Comparison of ENCODE assay signal across 16 cellular contexts in the genomic region with DNA sequence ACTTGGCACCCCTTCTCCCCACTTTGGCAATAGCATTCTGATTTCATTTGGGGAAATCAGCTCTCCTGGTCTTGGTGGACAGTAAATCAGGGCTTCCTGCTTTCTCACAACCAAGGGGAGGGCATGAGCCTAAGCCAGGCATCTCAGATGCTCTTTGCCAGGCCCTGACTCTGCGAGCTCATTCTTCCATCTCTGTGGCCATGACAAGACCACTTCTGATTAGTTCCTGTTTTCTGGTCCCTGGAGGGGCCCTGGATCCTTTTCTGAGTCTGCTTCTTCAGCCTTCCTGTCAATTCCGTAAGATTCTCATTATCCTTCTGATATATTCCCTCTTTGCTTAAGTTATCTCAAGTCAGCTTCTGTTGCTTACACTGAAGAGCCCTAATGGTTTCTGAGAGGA.
DNase-seq lines count a peak whose midpoint lies in the region; ATAC-seq and TF ChIP-seq lines count a peak whose summit lies in the region.
"Had no signal": no experiment of that assay in that cellular context is flagged by ENCODE, and none has a peak within 500 bp of the region (broad histone marks: within the 10 kb centered on the region; RNA-seq: fewer than 3 reads in every experiment).

No MANE protein-coding gene starts in this region.

- peak overlapping the region; percentile 3 for H4K91ac ChIP-seq in mesenchymal stem cell (ENCODE audit: low read length)

- no peak overlapping the region for H2BK120ac ChIP-seq in mesenchymal stem cell (ENCODE audit: low read depth, low read length)

- no peaks in the 10 kb centered on the region for H3K9me3 ChIP-seq in mesenchymal stem cell (ENCODE audit: control insufficient read depth, low read length)
- no peaks in the 10 kb centered on the region for H3K9me3 ChIP-seq in hepatocyte (ENCODE audit: low read depth)
- H3K9me3 ChIP-seq: A549 had no signal

- H3K9ac ChIP-seq in mesenchymal stem cell (ENCODE audit: low read length), result no peak overlapping the region

- H3K9me3 Mint-ChIP-seq in activated T-helper 17 cell treated with anti-CD3 and anti-CD28 coated beads, Interleukin-2, amount 50 U/mL, for 72 hours, result no peaks in the 10 kb centered on the region

- no peak for TF ChIP-seq POLR2A in NB4 (IDR thresholded peaks at IDR 0.05; ENCODE audit: extremely low read depth, insufficient read length)

- H3K4me2 ChIP-seq in mesenchymal stem cell (ENCODE audit: low read length, poor library complexity, severe bottlenecking) (no peak overlapping the region), hepatocyte (no peak overlapping the region)
- H3K4me2 ChIP-seq: A549 had no signal

- no peaks in the 10 kb centered on the region for H3K27me3 Mint-ChIP-seq in activated T-helper 17 cell treated with anti-CD3 and anti-CD28 coated beads, Interleukin-2, amount 50 U/mL, for 72 hours

- no peak overlapping the region for H2AK5ac ChIP-seq in mesenchymal stem cell (ENCODE audit: low read length, severe bottlenecking)

- H3K23ac ChIP-seq in mesenchymal stem cell (ENCODE audit: low read length in 2 of 2), result no peak overlapping the region

- H3K36me3 Mint-ChIP-seq in activated T-helper 17 cell treated with anti-CD3 and anti-CD28 coated beads, Interleukin-2, amount 50 U/mL, for 72 hours (ENCODE audit: low read depth), result no peaks in the 10 kb centered on the region

- H3K27ac ChIP-seq in mesenchymal stem cell (ENCODE audit: low read length, poor library complexity, severe bottlenecking) (no peak overlapping the region), hepatocyte (no peak overlapping the region)
- H3K27ac ChIP-seq: A549, SK-N-MC had no signal

- H3K27me3 ChIP-seq in mesenchymal stem cell (ENCODE audit: control insufficient read depth in 1 of 2, insufficient read depth in 1 of 2, low read length in 2 of 2), result peaks cover 0 to 35% of the 10 kb centered on the region in 2 experiments
- no peaks in the 10 kb centered on the region for H3K27me3 ChIP-seq in hepatocyte

- no peak overlapping the region for H2BK15ac ChIP-seq in mesenchymal stem cell (ENCODE audit: low read depth, poor library complexity, severe bottlenecking)

- ATAC-seq in activated T-helper 17 cell treated with anti-CD3 and anti-CD28 coated beads, Interleukin-2, amount 50 U/mL, for 72 hours (replicated peaks), result no peak
- ATAC-seq: A549 had no signal

- no peaks in the 10 kb centered on the region for H3K79me2 ChIP-seq in hepatocyte

- H3K4me1 Mint-ChIP-seq in activated T-helper 17 cell treated with anti-CD3 and anti-CD28 coated beads, Interleukin-2, amount 50 U/mL, for 72 hours, result peaks cover 3% of the 10 kb centered on the region

- H4K20me1 ChIP-seq in hepatocyte (ENCODE audit: insufficient read depth, poor library complexity, severe bottlenecking), result no peaks in the 10 kb centered on the region

- H3K79me1 ChIP-seq in mesenchymal stem cell (replicated peaks; ENCODE audit: low read length, poor library complexity, severe bottlenecking), result peaks cover 14% of the 10 kb centered on the region

- peak; percentile 6 for DNase-seq in activated effector memory CD4-positive, alpha-beta T cell treated with anti-CD3 and anti-CD28 coated beads, Interleukin-2, amount 50 U/mL, for 16 hours
- DNase-seq in activated effector memory CD4-positive, alpha-beta T cell treated with Interleukin-2 at 50 U/mL for 16 hours, result no peak
- DNase-seq in NB4 (ENCODE audit: low read depth), result peak; percentile 56
- no peak for DNase-seq in mesenchymal stem cell
- DNase-seq in hepatocyte (ENCODE audit: low spot score), result no peak
- no peak for DNase-seq in activated CD8-positive, alpha-beta memory T cell treated with anti-CD3 and anti-CD28 coated beads, Interleukin-2, amount 50 U/mL, for 48 hours
- DNase-seq: DMS79, NCI-H1048, NCI-H1436, NCI-H1930, NCI-H345, NCI-H524 treated with DMSO at 0.1 percent for 48 hours, SHP77 had no signal

- no peak overlapping the region for H3K4me3 Mint-ChIP-seq in activated T-helper 17 cell treated with anti-CD3 and anti-CD28 coated beads, Interleukin-2, amount 50 U/mL, for 72 hours

- no peak overlapping the region for H4K8ac ChIP-seq in mesenchymal stem cell (ENCODE audit: low read length)

- no peak overlapping the region for H3K14ac ChIP-seq in mesenchymal stem cell (ENCODE audit: low read length in 2 of 2)

- H2BK12ac ChIP-seq in mesenchymal stem cell (ENCODE audit: low read length in 2 of 2), result no peak overlapping the region

- H3K36me3 ChIP-seq in mesenchymal stem cell (ENCODE audit: control insufficient read depth in 1 of 2, insufficient read depth in 2 of 2, low read depth in 1 of 2, low read length in 2 of 2) (no peaks in the 10 kb centered on the region), hepatocyte (replicated peaks; ENCODE audit: insufficient read depth, low read depth) (no peaks in the 10 kb centered on the region)

- no peak overlapping the region for H2BK5ac ChIP-seq in mesenchymal stem cell (ENCODE audit: low read depth, low read length, poor library complexity, severe bottlenecking)

- H2AFZ ChIP-seq in mesenchymal stem cell (ENCODE audit: low read depth, low read length), result no peak overlapping the region
- H2AFZ ChIP-seq in hepatocyte, result no peak overlapping the region

- 81% methylated on average over 2 of the region's 2 CpGs for WGBS in mesenchymal stem cell
- 87% methylated on average over 2 of the region's 2 CpGs for WGBS in hepatocyte (ENCODE audit: low lambda C conversion rate, missing lambda C conversion rate)

- H3K18ac ChIP-seq in mesenchymal stem cell (ENCODE audit: low read depth in 1 of 2, low read length in 2 of 2), result no peak overlapping the region

- no peak overlapping the region for H3K4me3 ChIP-seq in NB4 (ENCODE audit: low read depth, low read length)
- H3K4me3 ChIP-seq in mesenchymal stem cell (ENCODE audit: insufficient read depth in 1 of 2, low read depth in 1 of 2, low read length in 2 of 2), result no peak overlapping the region
- no peak overlapping the region for H3K4me3 ChIP-seq in hepatocyte
- H3K4me3 ChIP-seq: A549, SK-N-MC had no signal

- TF ChIP-seq CTCF in NB4 (IDR thresholded peaks at IDR 0.05; ENCODE audit: low read depth, low read length) (no peak), hepatocyte (IDR thresholded peaks at IDR 0.05; ENCODE audit: poor library complexity) (no peak)

- H3K4me1 ChIP-seq in mesenchymal stem cell (ENCODE audit: control insufficient read depth, insufficient read depth, low read depth, low read length) (peaks cover 18% of the 10 kb centered on the region), hepatocyte (ENCODE audit: insufficient read depth) (peaks cover 2% of the 10 kb centered on the region)

- H3K27ac Mint-ChIP-seq in activated T-helper 17 cell treated with anti-CD3 and anti-CD28 coated beads, Interleukin-2, amount 50 U/mL, for 72 hours, result no peak overlapping the region

- no peaks in the 10 kb centered on the region for H3K9me2 ChIP-seq in hepatocyte (replicated peaks; ENCODE audit: insufficient read depth)

- H3K4ac ChIP-seq in mesenchymal stem cell (ENCODE audit: low read depth in 1 of 2, low read length in 2 of 2), result no peak overlapping the region

Comparison
In these comparisons a context has a peak if more than half of its experiments do, and no peak if none do; other contexts are left out.
1. DNase-seq: peak in activated effector memory CD4-positive, alpha-beta T cell treated with anti-CD3 and anti-CD28 coated beads, Interleukin-2, amount 50 U/mL, for 16 hours (single experiment) and NB4 (single experiment); none in activated effector memory CD4-positive, alpha-beta T cell treated with Interleukin-2 at 50 U/mL for 16 hours (single experiment), mesenchymal stem cell (single experiment), hepatocyte (single experiment) and activated CD8-positive, alpha-beta memory T cell treated with anti-CD3 and anti-CD28 coated beads, Interleukin-2, amount 50 U/mL, for 48 hours (single experiment).